8 cellular contexts compared by ENCODE assay signal in the genomic region with DNA sequence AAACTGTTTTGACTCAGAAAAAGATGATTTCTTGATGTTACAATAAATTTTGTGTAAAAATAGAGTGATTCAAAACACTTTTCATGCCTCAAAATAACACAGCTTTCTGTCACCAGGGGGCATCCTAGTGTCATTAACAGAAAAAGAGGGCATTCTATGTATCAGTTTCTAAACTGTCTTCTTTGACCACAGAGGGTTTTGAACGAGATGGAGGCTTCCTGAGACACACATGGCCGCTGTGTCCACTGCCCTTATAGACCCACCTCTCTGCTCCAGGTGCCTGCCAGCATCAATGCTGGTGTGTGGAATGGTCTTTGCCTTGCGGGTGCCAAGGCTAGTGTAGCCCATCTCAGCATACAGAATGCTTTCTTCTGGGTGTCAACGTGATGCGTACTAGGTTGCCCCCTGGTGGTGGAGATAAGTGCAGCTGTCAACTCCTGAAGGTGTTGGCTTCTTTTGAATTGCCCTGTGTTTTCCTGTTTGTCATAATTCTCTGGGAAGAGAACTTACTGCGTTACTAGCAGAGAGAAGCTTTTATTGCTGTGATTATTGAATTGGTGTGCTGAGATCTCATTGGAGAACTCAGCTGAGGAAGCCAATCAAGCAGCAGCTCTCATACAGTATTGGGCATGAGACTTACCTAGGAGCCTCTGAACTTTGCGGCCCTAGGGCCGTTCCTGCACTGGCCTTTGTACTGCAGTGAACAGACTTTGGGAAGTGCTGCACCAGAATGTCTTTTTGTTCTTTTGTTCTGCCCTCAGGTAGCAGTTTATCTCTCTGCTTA. TPM values are rescaled to one million over a fixed set of nuclear protein-coding genes. Genes with fewer than 3 reads are reported as not detected.
DNase-seq lines count a peak whose midpoint lies in the region; ATAC-seq and TF ChIP-seq lines count a peak whose summit lies in the region.

No MANE protein-coding gene starts in this region.

- no peak overlapping the region for H3K4me3 ChIP-seq in choroid plexus epithelial cell (ENCODE audit: low read depth, low read length)

- DNase-seq in NCI-H446 (lab: John Stamatoyannopoulos, UW) (peak; percentile 24 to 60), NCI-H446 treated with DMSO at 0.1 percent for 48 hours (lab: John Stamatoyannopoulos, UW) (no peak), NCI-H345 treated with DMSO at 0.1 percent for 48 hours (lab: John Stamatoyannopoulos, UW; ENCODE audit: unreplicated experiment) (peak; percentile 48), choroid plexus epithelial cell (ENCODE audit: low read depth) (peak; percentile 87), left lobe of liver (ENCODE audit: low spot score) (peak; percentile 77)
- peak; percentile 72 to 75 for DNase-seq in activated CD4-positive, alpha-beta T cell treated with anti-CD3 and anti-CD28 coated beads for 4 hours
- DNase-seq in stimulated activated CD4-positive, alpha-beta T cell treated with anti-CD3 and anti-CD28 coated beads, Interleukin-4, amount 100 ng/mL, for 48 hours (ENCODE audit: low read depth in 2 of 2): peak; percentile 65 to 66

- peak; percentile 85 for TF ChIP-seq CTCF in choroid plexus epithelial cell (conservative IDR thresholded peaks at IDR 0.05; ENCODE audit: low read depth, low read length)

- ATAC-seq in HG02943 (IDR thresholded peaks at IDR 0.05; ENCODE audit: low read depth, unreplicated experiment) (peak; percentile 52), left lobe of liver (peak; percentile 61)

RNA-seq across cellular contexts. Expression of a gene that starts 38.6 kb away (rescaled TPM):
- total RNA-seq in left lobe of liver: 33.8 TPM
